In the genomic region with DNA sequence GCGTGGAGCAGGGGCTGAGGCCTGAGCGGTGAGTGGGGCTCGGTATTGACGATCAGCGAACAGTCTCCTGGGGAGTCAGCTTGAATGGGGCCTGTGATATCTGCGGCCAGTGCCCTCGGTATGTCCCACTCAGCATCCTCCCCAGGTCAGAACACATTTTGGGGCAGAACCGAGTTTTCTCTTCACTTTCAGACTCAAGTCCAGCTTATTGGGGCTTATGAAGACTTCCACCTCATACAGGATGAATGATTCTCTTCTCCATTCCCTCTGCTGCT, we compare ENCODE assay signal across 28 cellular contexts.
"Had no signal": no experiment of that assay in that cellular context is flagged by ENCODE, and none has a peak within 500 bp of the region (broad histone marks: within the 10 kb centered on the region; RNA-seq: fewer than 3 reads in every experiment).

No MANE protein-coding gene starts in this region.

- H3K27ac Mint-ChIP-seq: naive thymus-derived CD4-positive, alpha-beta T cell; nephron; stimulated activated effector memory CD8-positive, alpha-beta T cell treated with anti-CD3 and anti-CD28 coated beads, Interleukin-12 subunit alpha, Interleukin-12 subunit beta, amount 100 ng/mL, for 72 hours had no signal

- H3K79me2 ChIP-seq: parathyroid adenoma had no signal

- H3K4me3 ChIP-seq: gastrocnemius medialis, heart left ventricle, prostate gland, right atrium auricular region, smooth muscle cell, stomach, thyroid gland, vagina had no signal

- H2AFZ ChIP-seq: parathyroid adenoma had no signal

- H3K27me3 ChIP-seq: gastrocnemius medialis, heart left ventricle, neutrophil, right atrium auricular region, stomach, thyroid gland, vagina had no signal

- H3K4me2 ChIP-seq: smooth muscle cell had no signal

- H3K4me1 ChIP-seq: gastrocnemius medialis, parathyroid adenoma, prostate gland, stomach, vagina had no signal

- H3K9me3 Mint-ChIP-seq: naive thymus-derived CD4-positive, alpha-beta T cell; nephron; stimulated activated effector memory CD8-positive, alpha-beta T cell treated with anti-CD3 and anti-CD28 coated beads, Interleukin-12 subunit alpha, Interleukin-12 subunit beta, amount 100 ng/mL, for 72 hours had no signal

- H3K4me3 Mint-ChIP-seq: naive thymus-derived CD4-positive, alpha-beta T cell; nephron; stimulated activated effector memory CD8-positive, alpha-beta T cell treated with anti-CD3 and anti-CD28 coated beads, Interleukin-12 subunit alpha, Interleukin-12 subunit beta, amount 100 ng/mL, for 72 hours had no signal

- FAIRE-seq: islet of Langerhans had no signal

- H3K9me3 ChIP-seq: gastrocnemius medialis, heart left ventricle, neutrophil, prostate gland, right atrium auricular region, stomach, thyroid gland, vagina had no signal

- H3K27ac ChIP-seq: epithelial cell of prostate, gastrocnemius medialis, heart left ventricle, neutrophil, parathyroid adenoma, prostate gland, right atrium auricular region, stomach, thyroid gland, vagina had no signal

- H3K9ac ChIP-seq: parathyroid adenoma had no signal

- DNase-seq: cerebellar nuclear complex; cortex of kidney; effector CD4-positive, alpha-beta T cell; gastrocnemius medialis; heart left ventricle; hippocampal formation; kidney glomerular epithelial cell; mammary epithelial cell; mesendoderm; midbrain; naive thymus-derived CD4-positive, alpha-beta T cell; stimulated activated CD4-positive, alpha-beta T cell treated with anti-CD3 and anti-CD28 coated beads, Interleukin-2, amount 100 ng/mL, for 24 hours; stimulated activated CD4-positive, alpha-beta T cell treated with anti-CD3 and anti-CD28 coated beads, Interleukin-4, amount 100 ng/mL, for 24 hours; stimulated activated naive CD4-positive, alpha-beta T cell treated with Interleukin-2 at 50 U/mL for 16 hours; stomach; thyroid gland; trophoblast cell had no signal

- ATAC-seq: esophagus mucosa; gastrocnemius medialis; heart left ventricle; naive thymus-derived CD4-positive, alpha-beta T cell; stimulated activated effector memory CD8-positive, alpha-beta T cell treated with anti-CD3 and anti-CD28 coated beads, Interleukin-12 subunit alpha, Interleukin-12 subunit beta, amount 100 ng/mL, for 72 hours had no signal

- H3K36me3 ChIP-seq: gastrocnemius medialis, heart left ventricle, prostate gland, right atrium auricular region, stomach, thyroid gland, vagina had no signal

- H3K4me1 Mint-ChIP-seq: naive thymus-derived CD4-positive, alpha-beta T cell; stimulated activated effector memory CD8-positive, alpha-beta T cell treated with anti-CD3 and anti-CD28 coated beads, Interleukin-12 subunit alpha, Interleukin-12 subunit beta, amount 100 ng/mL, for 72 hours had no signal

- H3K27me3 Mint-ChIP-seq: naive thymus-derived CD4-positive, alpha-beta T cell had no signal
